ENCODE assay signal across 11 cellular contexts in genomic region chr1:35559317-35559944, GRCh38. TPM values are rescaled to one million over a fixed set of nuclear protein-coding genes. Genes with fewer than 3 reads are reported as not detected.
A peak's percentile ranks its signal among the peaks of the same experiment; 100 is the strongest.
DNase-seq lines count a peak whose midpoint lies in the region; ATAC-seq and TF ChIP-seq lines count a peak whose summit lies in the region.
"Had no signal": no experiment of that assay in that cellular context is flagged by ENCODE, and none has a peak within 500 bp of the region (broad histone marks: within the 10 kb centered on the region; RNA-seq: fewer than 3 reads in every experiment).

No MANE protein-coding gene starts in this region.

- no peak for ATAC-seq in SK-N-SH treated with all-trans-retinoic acid at 6 μM for 48 hours
- peak; percentile 17 for ATAC-seq in foreskin keratinocyte
- no peak for ATAC-seq in stimulated activated memory B cell treated with anti-CD40 and anti-IgM and Interleukin-4, amounts not matched to agents 10 μg/mL and 1 μg/mL and 100 μg/mL, for 72 hours

- peaks cover 6% of the 10 kb centered on the region; the same call in 1 of the 2 replicates for H4K20me1 ChIP-seq in SK-N-SH (ENCODE audit: insufficient read depth)

- H3K27me3 Mint-ChIP-seq in activated CD4-positive, alpha-beta memory T cell treated with anti-CD3 and anti-CD28 coated beads, Interleukin-2, amount 10 ng/mL, durations not matched to agents 7 days and 5 days = no peaks in the 10 kb centered on the region
- no peaks in the 10 kb centered on the region for H3K27me3 Mint-ChIP-seq in stimulated activated memory B cell treated with anti-CD40 and anti-IgM and Interleukin-4, amounts not matched to agents 10 μg/mL and 1 μg/mL and 100 μg/mL, for 72 hours
- H3K27me3 Mint-ChIP-seq: activated naive CD4-positive, alpha-beta T cell treated with anti-CD3 and anti-CD28 coated beads, Interleukin-2, amount 10 ng/mL, durations not matched to agents 7 days and 5 days had no signal

- WGBS in SK-N-SH (ENCODE audit: low lambda C conversion rate) = 83% methylated on average over 5 of the region's 7 CpGs

- no peak overlapping the region for H3K27ac ChIP-seq in SK-N-SH (ENCODE audit: low read depth in 2 of 2, low read length in 1 of 2)
- no peak overlapping the region for H3K27ac ChIP-seq in foreskin keratinocyte
- H3K27ac ChIP-seq: SJSA1 had no signal

- TF ChIP-seq EP300 in SK-N-SH (IDR thresholded peaks at IDR 0.05; ENCODE audit: borderline replicate concordance in 1 of 2, low read depth in 1 of 2, low read length in 1 of 2) = no peak

- H3K9me3 Mint-ChIP-seq in activated CD4-positive, alpha-beta memory T cell treated with anti-CD3 and anti-CD28 coated beads, Interleukin-2, amount 10 ng/mL, durations not matched to agents 7 days and 5 days = no peaks in the 10 kb centered on the region
- no peaks in the 10 kb centered on the region for H3K9me3 Mint-ChIP-seq in stimulated activated memory B cell treated with anti-CD40 and anti-IgM and Interleukin-4, amounts not matched to agents 10 μg/mL and 1 μg/mL and 100 μg/mL, for 72 hours
- H3K9me3 Mint-ChIP-seq: activated naive CD4-positive, alpha-beta T cell treated with anti-CD3 and anti-CD28 coated beads, Interleukin-2, amount 10 ng/mL, durations not matched to agents 7 days and 5 days had no signal

- H3K27me3 ChIP-seq in SK-N-SH (ENCODE audit: insufficient read depth) (no peaks in the 10 kb centered on the region), foreskin keratinocyte (no peaks in the 10 kb centered on the region)
- H3K27me3 ChIP-seq: SJSA1 had no signal

- no peaks in the 10 kb centered on the region for H3K9me2 ChIP-seq in SK-N-SH

- H3K4me2 ChIP-seq in SK-N-SH = peak overlapping the region; percentile 74

- no peak for TF ChIP-seq CTCF in SK-N-SH (IDR thresholded peaks at IDR 0.05)
- TF ChIP-seq CTCF in foreskin keratinocyte (conservative IDR thresholded peaks at IDR 0.05) = no peak

- H3K4me3 ChIP-seq in SK-N-SH (ENCODE audit: low read depth in 2 of 2, low read length in 1 of 2) = no peak overlapping the region

- CTCF ChIA-PET in SK-N-SH (lab: Yijun Ruan, JAX) = interaction anchor here (3.7 to 8.2 kb wide), 3 partner anchors 9 to 167 kb away, joined by 17 to 81 read pairs (median 20); no protein-coding TSS in a partner anchor
- CTCF ChIA-PET in activated CD4-positive, alpha-beta memory T cell treated with anti-CD3 and anti-CD28 coated beads, Interleukin-2, amount 10 ng/mL, durations not matched to agents 7 days and 5 days (lab: Charles Lee) = interaction anchor here (0.6 to 2.0 kb wide), 5 partner anchors 9 to 108 kb away, joined by 3 to 7 read pairs (median 4); no protein-coding TSS in a partner anchor

- H2AFZ ChIP-seq in SK-N-SH (ENCODE audit: low read depth) = no peak overlapping the region

- peaks cover 36% of the 10 kb centered on the region for H3K79me2 ChIP-seq in SK-N-SH (ENCODE audit: insufficient read depth)

- H3K9me3 ChIP-seq in SK-N-SH = no peaks in the 10 kb centered on the region
- H3K9me3 ChIP-seq: SJSA1 had no signal

- no peak for TF ChIP-seq RAD21 in SK-N-SH (IDR thresholded peaks at IDR 0.05; ENCODE audit: low read length)

- H3K4me1 Mint-ChIP-seq in activated CD4-positive, alpha-beta memory T cell treated with anti-CD3 and anti-CD28 coated beads, Interleukin-2, amount 10 ng/mL, durations not matched to agents 7 days and 5 days = peaks cover 50% of the 10 kb centered on the region
- H3K4me1 Mint-ChIP-seq in stimulated activated memory B cell treated with anti-CD40 and anti-IgM and Interleukin-4, amounts not matched to agents 10 μg/mL and 1 μg/mL and 100 μg/mL, for 72 hours = peaks cover 62% of the 10 kb centered on the region

- peaks cover 0 to 34% of the 10 kb centered on the region in 2 experiments for H3K36me3 ChIP-seq in SK-N-SH (replicated peaks in 1 of 2; ENCODE audit: control insufficient read depth in 1 of 2, insufficient read depth in 2 of 2, low read length in 1 of 2)

- H3F3A ChIP-seq in SK-N-SH (replicated peaks; ENCODE audit: insufficient read depth) = peaks cover 8% of the 10 kb centered on the region

- POLR2A ChIA-PET in SK-N-SH (lab: Yijun Ruan, JAX) = interaction anchor here (0.8 kb wide), 1 partner anchor 149 kb away, joined by 3 read pairs; no protein-coding TSS in a partner anchor
- POLR2A ChIA-PET in activated CD4-positive, alpha-beta memory T cell treated with anti-CD3 and anti-CD28 coated beads, Interleukin-2, amount 10 ng/mL, durations not matched to agents 7 days and 5 days (lab: Charles Lee) = interaction anchor here (0.9 to 5.3 kb wide), 5 partner anchors 18 to 115 kb away, joined by 3 to 61 read pairs (median 23); no protein-coding TSS in a partner anchor

- DNase-seq in SK-N-SH = no peak
- DNase-seq in activated CD4-positive, alpha-beta memory T cell treated with anti-CD3 and anti-CD28 coated beads, Interleukin-2, amount 10 ng/mL, durations not matched to agents 7 days and 5 days = no peak
- DNase-seq in foreskin keratinocyte = no peak
- DNase-seq in NCI-H2171 treated with DMSO at 0.1 percent for 48 hours (lab: John Stamatoyannopoulos, UW) = no peak
- no peak for DNase-seq in DMS79 treated with DMSO at 0.1 percent for 48 hours (lab: John Stamatoyannopoulos, UW)
- DNase-seq in iPS-NIHi7 (ENCODE audit: extremely low spot score) = no peak
- DNase-seq: activated naive CD4-positive, alpha-beta T cell treated with anti-CD3 and anti-CD28 coated beads, Interleukin-2, amount 10 ng/mL, durations not matched to agents 7 days and 5 days had no signal

- H3K27ac Mint-ChIP-seq in activated CD4-positive, alpha-beta memory T cell treated with anti-CD3 and anti-CD28 coated beads, Interleukin-2, amount 10 ng/mL, durations not matched to agents 7 days and 5 days = peak overlapping the region; percentile 48
- peak overlapping the region; percentile 28 for H3K27ac Mint-ChIP-seq in stimulated activated memory B cell treated with anti-CD40 and anti-IgM and Interleukin-4, amounts not matched to agents 10 μg/mL and 1 μg/mL and 100 μg/mL, for 72 hours

- no peak overlapping the region for H3K9ac ChIP-seq in SK-N-SH

- H3K4me1 ChIP-seq in SK-N-SH (ENCODE audit: control insufficient read depth in 1 of 2, insufficient read depth in 2 of 2, low read depth in 1 of 2, low read length in 1 of 2) (peaks cover 4 to 32% of the 10 kb centered on the region in 2 experiments; a peak in 3 of 4 replicates), foreskin keratinocyte (peaks cover 16% of the 10 kb centered on the region)

- peaks cover 18% of the 10 kb centered on the region for H3K36me3 Mint-ChIP-seq in activated CD4-positive, alpha-beta memory T cell treated with anti-CD3 and anti-CD28 coated beads, Interleukin-2, amount 10 ng/mL, durations not matched to agents 7 days and 5 days (ENCODE audit: low read depth)
- H3K36me3 Mint-ChIP-seq in stimulated activated memory B cell treated with anti-CD40 and anti-IgM and Interleukin-4, amounts not matched to agents 10 μg/mL and 1 μg/mL and 100 μg/mL, for 72 hours = peaks cover 5% of the 10 kb centered on the region

- peak overlapping the region; percentile 19 for H3K4me3 Mint-ChIP-seq in activated CD4-positive, alpha-beta memory T cell treated with anti-CD3 and anti-CD28 coated beads, Interleukin-2, amount 10 ng/mL, durations not matched to agents 7 days and 5 days
- no peak overlapping the region for H3K4me3 Mint-ChIP-seq in stimulated activated memory B cell treated with anti-CD40 and anti-IgM and Interleukin-4, amounts not matched to agents 10 μg/mL and 1 μg/mL and 100 μg/mL, for 72 hours

TF ChIP-seq in SK-N-SH, 30 proteins besides CTCF, POLR2A, EP300 and RAD21 (continues in another document):
- TF ChIP-seq USF1 (IDR thresholded peaks at IDR 0.05; ENCODE audit: borderline replicate concordance, low read depth) = no peak
- TF ChIP-seq MEF2A (IDR thresholded peaks at IDR 0.05; ENCODE audit: borderline replicate concordance, low read depth) = no peak
- TF ChIP-seq NRF1 (IDR thresholded peaks at IDR 0.05; ENCODE audit: low read depth, low read length) = no peak

TF ChIP-seq in SK-N-SH treated with all-trans-retinoic acid at 6 μM for 48 hours, 23 proteins besides CTCF, POLR2A, EP300 and RAD21 (continues in another document):
- TF ChIP-seq BACH2 (CRISPR knock-in tag; IDR thresholded peaks at IDR 0.05; ENCODE audit: borderline replicate concordance) (no peak), TOX (CRISPR knock-in tag; IDR thresholded peaks at IDR 0.05; ENCODE audit: borderline replicate concordance) (no peak), ZNF565 (CRISPR knock-in tag; conservative IDR thresholded peaks at IDR 0.05; ENCODE audit: low read depth) (no peak), GLIS3 (CRISPR knock-in tag; IDR thresholded peaks at IDR 0.05) (no peak), PPARA (CRISPR knock-in tag; IDR thresholded peaks at IDR 0.05; ENCODE audit: borderline replicate concordance) (no peak), SNAI2 (CRISPR knock-in tag; IDR thresholded peaks at IDR 0.05) (no peak), ISL1 (CRISPR knock-in tag; IDR thresholded peaks at IDR 0.05) (no peak), RARB (CRISPR knock-in tag; IDR thresholded peaks at IDR 0.05) (no peak), CSDC2 (CRISPR knock-in tag; IDR thresholded peaks at IDR 0.05) (no peak)

RNA-seq across cellular contexts. Expression of gene NCDN, which starts 1.8 kb away (rescaled TPM):
- 34.6 and 38.3 TPM in 2 replicates for polyA plus RNA-seq in SK-N-SH (2012; rRNA removed)
- 18.1 and 26.1 TPM in 2 replicates for polyA plus RNA-seq in SK-N-SH (2012; cell fraction: cytosol; rRNA removed)
- 46.6 and 59.5 TPM in 2 replicates for polyA plus RNA-seq in SK-N-SH (2012; cell fraction: nucleus; rRNA removed)
- 10 to 100 TPM; 25.6 to 27.8 TPM for total RNA-seq in activated CD4-positive, alpha-beta memory T cell treated with anti-CD3 and anti-CD28 coated beads, Interleukin-2, amount 10 ng/mL, durations not matched to agents 7 days and 5 days
- total RNA-seq in foreskin keratinocyte = 14.3 and 15.5 TPM in 2 replicates
- 10.7 TPM in 2 replicates for polyA plus RNA-seq in foreskin keratinocyte

RNA-seq across cellular contexts. Expression of gene KIAA0319L, which starts 2.2 kb away (rescaled TPM):
- polyA plus RNA-seq in SK-N-SH (2012; rRNA removed) = 51.9 and 63.2 TPM in 2 replicates
- 47.0 and 47.9 TPM in 2 replicates for polyA plus RNA-seq in SK-N-SH (2012; cell fraction: cytosol; rRNA removed)
- polyA plus RNA-seq in SK-N-SH (2012; cell fraction: nucleus; rRNA removed) = 92.9 and 108 TPM in 2 replicates
- total RNA-seq in activated CD4-positive, alpha-beta memory T cell treated with anti-CD3 and anti-CD28 coated beads, Interleukin-2, amount 10 ng/mL, durations not matched to agents 7 days and 5 days = 10 to 100 TPM; 48.4 to 53.2 TPM
- total RNA-seq in foreskin keratinocyte = 18.8 and 19.9 TPM in 2 replicates
- polyA plus RNA-seq in foreskin keratinocyte = 6.8 and 8.0 TPM in 2 replicates

RNA-seq across cellular contexts. Expression of gene TFAP2E, which starts 13.7 kb away (rescaled TPM):
- polyA plus RNA-seq in SK-N-SH (2012; rRNA removed) = 0.59 and 0.68 TPM in 2 replicates
- 0.27 and 0.30 TPM in 2 replicates for polyA plus RNA-seq in SK-N-SH (2012; cell fraction: cytosol; rRNA removed)
- polyA plus RNA-seq in SK-N-SH (2012; cell fraction: nucleus; rRNA removed) = 5.1 and 5.9 TPM in 2 replicates
- total RNA-seq in activated CD4-positive, alpha-beta memory T cell treated with anti-CD3 and anti-CD28 coated beads, Interleukin-2, amount 10 ng/mL, durations not matched to agents 7 days and 5 days = under 1 TPM; 0.65 to 0.85 TPM
- 0.18 and 0.31 TPM in 2 replicates for total RNA-seq in foreskin keratinocyte
- polyA plus RNA-seq in foreskin keratinocyte = 0.32 and 0.33 TPM in 2 replicates
- total RNA-seq: M059J, SJSA1 had no signal
